In the genomic region with DNA sequence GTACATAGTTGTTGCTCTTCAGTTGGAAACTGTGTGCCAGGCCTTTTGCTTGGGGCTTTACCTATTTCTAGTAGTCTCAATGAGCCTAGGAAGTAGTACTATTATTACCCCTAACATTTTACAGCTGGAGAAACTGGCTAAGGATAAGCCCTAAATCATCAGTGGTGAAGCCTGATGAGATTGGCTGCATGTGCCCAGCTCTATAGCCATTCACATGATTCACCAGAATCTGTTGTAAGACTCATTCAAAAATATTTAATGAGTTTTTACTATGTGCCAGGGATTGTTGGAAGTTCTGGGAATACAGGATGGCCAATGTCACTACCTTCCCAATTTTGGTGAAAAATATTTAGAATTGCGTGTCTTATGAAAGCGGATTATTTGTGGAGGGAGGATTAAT, we compare ENCODE assay signal across 17 cellular contexts. TPM values are rescaled to one million over a fixed set of nuclear protein-coding genes. Genes with fewer than 3 reads are reported as not detected.
A peak's percentile ranks its signal among the peaks of the same experiment; 100 is the strongest.
DNase-seq lines count a peak whose midpoint lies in the region; ATAC-seq and TF ChIP-seq lines count a peak whose summit lies in the region.
"Had no signal": no experiment of that assay in that cellular context is flagged by ENCODE, and none has a peak within 500 bp of the region (broad histone marks: within the 10 kb centered on the region; RNA-seq: fewer than 3 reads in every experiment).

No MANE protein-coding gene starts in this region.

- no peak overlapping the region for H3K27ac Mint-ChIP-seq in nephron
- H3K27ac Mint-ChIP-seq: activated CD4-positive, alpha-beta T cell treated with anti-CD3 and anti-CD28 coated beads, Interleukin-2, amount 10 ng/mL, durations not matched to agents 7 days and 5 days; stimulated activated effector memory CD8-positive, alpha-beta T cell treated with anti-CD3 and anti-CD28 coated beads, Interleukin-12 subunit alpha, Interleukin-12 subunit beta, amount 100 ng/mL, for 72 hours had no signal

- H3K4me3 Mint-ChIP-seq in nephron: peak overlapping the region; percentile 83 to 89 (median 88)
- H3K4me3 Mint-ChIP-seq: stimulated activated effector memory CD8-positive, alpha-beta T cell treated with anti-CD3 and anti-CD28 coated beads, Interleukin-12 subunit alpha, Interleukin-12 subunit beta, amount 100 ng/mL, for 72 hours had no signal

- H3K27me3 ChIP-seq in breast epithelium: peaks cover 0 to 5% of the 10 kb centered on the region in 2 donors

- H3K36me3 Mint-ChIP-seq in nephron (ENCODE audit: low read depth): no peaks in the 10 kb centered on the region
- H3K36me3 Mint-ChIP-seq: stimulated activated effector memory CD8-positive, alpha-beta T cell treated with anti-CD3 and anti-CD28 coated beads, Interleukin-12 subunit alpha, Interleukin-12 subunit beta, amount 100 ng/mL, for 72 hours had no signal

- peak; percentile 56 for DNase-seq in AG20443 (ENCODE audit: low spot score)
- DNase-seq in GM04504 (ENCODE audit: low read depth): peak; percentile 62
- DNase-seq in breast epithelium (ENCODE audit: low spot score in 2 of 2): no peak
- DNase-seq in NCI-H146 (lab: John Stamatoyannopoulos, UW): no peak
- DNase-seq: activated CD4-positive, alpha-beta T cell treated with anti-CD3 and anti-CD28 coated beads, Interleukin-2, amount 10 ng/mL, durations not matched to agents 7 days and 5 days; activated effector memory CD4-positive, alpha-beta T cell treated with anti-CD3 and anti-CD28 coated beads, Interleukin-2, amount 50 U/mL, for 16 hours; Caco-2; left cardiac atrium; NCI-H1436; SHP77 treated with DMSO at 0.1 percent for 48 hours had no signal

- H3K27me3 Mint-ChIP-seq in nephron (ENCODE audit: low read depth): peaks cover 68% of the 10 kb centered on the region

- H3K27ac ChIP-seq in breast epithelium: peak overlapping the region; percentile 81 to 84
- H3K27ac ChIP-seq: thoracic aorta had no signal

- TF ChIP-seq POLR2A in breast epithelium (IDR thresholded peaks at IDR 0.05): no peak

- H3K4me1 Mint-ChIP-seq in nephron: peaks cover 22% of the 10 kb centered on the region

- no peaks in the 10 kb centered on the region for H3K9me3 Mint-ChIP-seq in nephron
- H3K9me3 Mint-ChIP-seq: activated CD4-positive, alpha-beta T cell treated with anti-CD3 and anti-CD28 coated beads, Interleukin-2, amount 10 ng/mL, durations not matched to agents 7 days and 5 days; stimulated activated effector memory CD8-positive, alpha-beta T cell treated with anti-CD3 and anti-CD28 coated beads, Interleukin-12 subunit alpha, Interleukin-12 subunit beta, amount 100 ng/mL, for 72 hours had no signal

- no peaks in the 10 kb centered on the region for H3K9me3 ChIP-seq in breast epithelium
- H3K9me3 ChIP-seq: Caco-2, thoracic aorta had no signal

- peak overlapping the region in 2 of 3 donors; percentile 68 to 76 for H3K4me3 ChIP-seq in breast epithelium
- H3K4me3 ChIP-seq: thoracic aorta had no signal

- H3K4me1 ChIP-seq in breast epithelium: peaks cover 5 to 8% of the 10 kb centered on the region in 2 donors
- H3K4me1 ChIP-seq: Caco-2 had no signal

- ATAC-seq in GM18873 (IDR thresholded peaks at IDR 0.05; ENCODE audit: low FRiP score, unreplicated experiment) (no peak), HG03439 (IDR thresholded peaks at IDR 0.05; ENCODE audit: unreplicated experiment) (no peak)
- ATAC-seq: HepG2; left cardiac atrium; stimulated activated effector memory CD8-positive, alpha-beta T cell treated with anti-CD3 and anti-CD28 coated beads, Interleukin-12 subunit alpha, Interleukin-12 subunit beta, amount 100 ng/mL, for 72 hours had no signal

- H3K36me3 ChIP-seq in breast epithelium: no peaks in the 10 kb centered on the region
- H3K36me3 ChIP-seq: thoracic aorta had no signal

- intact Hi-C loops in breast epithelium (cut with DNase I; ENCODE audit: low total_unique reads): loop anchor here (10.0 kb wide), 1 partner anchor 1946 kb away; no protein-coding TSS in a partner anchor

- no peak for TF ChIP-seq CTCF in breast epithelium (IDR thresholded peaks at IDR 0.05)
- no peak for TF ChIP-seq CTCF in nephron (IDR thresholded peaks at IDR 0.05; ENCODE audit: unreplicated experiment in 3 of 3)

RNA-seq across cellular contexts. Expression of gene KIT, which starts 2.8 kb away (rescaled TPM):
- 100 to 1,000 TPM in 1 of 3 donors, 10 to 100 TPM in 2; 23.2 to 297 (median 75.4) TPM for total RNA-seq in breast epithelium
- total RNA-seq: HepG2, OCI-LY7 had no signal

Comparison
In these comparisons a context has a peak if more than half of its experiments do, and no peak if none do; other contexts are left out.
1. DNase-seq: peak in AG20443 (single experiment) and GM04504 (single experiment); none in breast epithelium (0 of 2) and NCI-H146 (single experiment).